Comparison of ENCODE assay signal across 1 cellular context in the genomic region with DNA sequence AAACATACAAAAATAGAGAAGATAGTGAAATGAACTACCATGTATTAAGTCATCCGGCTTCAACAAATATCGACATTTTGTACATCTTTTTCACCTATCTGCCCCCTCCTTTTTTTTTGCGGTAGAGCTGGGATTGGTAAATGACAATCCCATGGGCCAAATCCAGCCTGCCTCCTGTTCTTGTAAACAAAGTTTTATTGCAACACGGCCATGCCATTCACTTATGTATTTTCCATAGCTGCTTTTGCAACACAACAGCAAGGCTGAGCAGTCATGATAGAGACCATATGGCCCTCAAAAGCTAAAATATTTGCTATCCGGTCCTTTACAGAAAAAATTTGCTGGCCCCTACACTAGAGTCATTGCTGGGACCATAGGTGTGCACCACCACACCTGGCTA.
TF ChIP-seq lines count a peak whose summit lies in the region.

No MANE protein-coding gene starts in this region.

TF ChIP-seq in liver, 16 proteins besides CTCF, POLR2A, EP300 and RAD21 (continued from another document):
- TF ChIP-seq JUND (IDR thresholded peaks at IDR 0.05) (peak in 1 of 2 donors; percentile 18), GABPA (IDR thresholded peaks at IDR 0.05 in 1 of 2, conservative IDR thresholded peaks at IDR 0.05 in 1 of 2) (no peak)
